13 cellular contexts compared by ENCODE assay signal in the genomic region with DNA sequence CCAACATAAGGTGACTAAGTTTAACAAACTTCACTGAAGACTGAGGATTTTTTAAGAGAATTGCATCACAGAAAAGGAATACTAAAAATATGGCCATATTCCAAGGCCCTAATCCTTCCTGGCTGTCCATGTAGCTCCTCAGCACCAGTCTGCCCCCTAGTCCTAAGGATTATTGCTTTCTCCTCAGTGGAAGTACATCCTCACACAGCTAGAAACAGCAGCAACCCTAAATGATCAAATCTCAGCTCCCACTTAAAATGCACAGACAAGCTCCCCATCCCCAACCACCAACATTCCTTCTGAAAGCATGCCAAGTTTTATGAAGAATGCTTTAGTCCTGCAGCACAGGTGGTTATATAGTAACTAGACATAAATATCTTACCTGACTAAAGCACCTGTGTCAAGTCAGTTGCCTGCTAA. TPM values are rescaled to one million over a fixed set of nuclear protein-coding genes. Genes with fewer than 3 reads are reported as not detected.
A peak's percentile ranks its signal among the peaks of the same experiment; 100 is the strongest.
DNase-seq lines count a peak whose midpoint lies in the region; ATAC-seq, FAIRE-seq and TF ChIP-seq lines count a peak whose summit lies in the region.
"Had no signal": no experiment of that assay in that cellular context is flagged by ENCODE, and none has a peak within 500 bp of the region (broad histone marks: within the 10 kb centered on the region; RNA-seq: fewer than 3 reads in every experiment).

No MANE protein-coding gene starts in this region.

- no peak overlapping the region for H2BK5ac ChIP-seq in mesenchymal stem cell (ENCODE audit: low read depth, low read length, poor library complexity, severe bottlenecking)

- H3K27me3 ChIP-seq in endothelial cell of umbilical vein (ENCODE audit: control insufficient read depth in 2 of 2, insufficient read depth in 2 of 2, low read length in 2 of 2) (no peaks in the 10 kb centered on the region), mesenchymal stem cell (ENCODE audit: control insufficient read depth in 1 of 2, insufficient read depth in 1 of 2, low read length in 2 of 2) (no peaks in the 10 kb centered on the region)

- ATAC-seq in GM18909 (IDR thresholded peaks at IDR 0.05; ENCODE audit: poor library complexity, unreplicated experiment), result no peak
- ATAC-seq: T-helper 17 cell had no signal

- no peak overlapping the region for H2AFZ ChIP-seq in endothelial cell of umbilical vein (ENCODE audit: low read depth, low read length)
- H2AFZ ChIP-seq in mesenchymal stem cell (ENCODE audit: low read depth, low read length), result no peak overlapping the region

- H4K20me1 ChIP-seq in endothelial cell of umbilical vein (replicated peaks; ENCODE audit: control insufficient read depth, extremely low read depth, insufficient read depth, low read length), result no peaks in the 10 kb centered on the region

- BruUV-seq in endothelial cell of umbilical vein (replicated peaks; lab: Mats Ljungman, UMichigan), result no TSS peak

- no peak overlapping the region for H4K8ac ChIP-seq in mesenchymal stem cell (ENCODE audit: low read length)

- peak overlapping the region; percentile 74 for H3K9ac ChIP-seq in endothelial cell of umbilical vein (replicated peaks; ENCODE audit: extremely low read depth, insufficient read depth, low read length)
- H3K9ac ChIP-seq in mesenchymal stem cell (ENCODE audit: low read length), result peak overlapping the region; percentile 75

- no peaks in the 10 kb centered on the region for H3K79me1 ChIP-seq in mesenchymal stem cell (replicated peaks; ENCODE audit: low read length, poor library complexity, severe bottlenecking)

- H3K4me3 ChIP-seq in AG04449 (ENCODE audit: low read depth, low read length) (no peak overlapping the region), endothelial cell of umbilical vein (replicated peaks in 1 of 3; ENCODE audit: insufficient read depth in 1 of 3, low read depth in 1 of 3, low read length in 3 of 3) (no peak overlapping the region), mesenchymal stem cell (ENCODE audit: insufficient read depth in 1 of 2, low read depth in 1 of 2, low read length in 2 of 2) (no peak overlapping the region)

- no peak overlapping the region for H3K23ac ChIP-seq in mesenchymal stem cell (ENCODE audit: low read length in 2 of 2)

- H3K9me3 ChIP-seq in endothelial cell of umbilical vein (replicated peaks; ENCODE audit: control insufficient read depth, insufficient read depth, low read length) (no peaks in the 10 kb centered on the region), mesenchymal stem cell (ENCODE audit: control insufficient read depth, low read length) (no peaks in the 10 kb centered on the region)

- no peak overlapping the region for H3K14ac ChIP-seq in mesenchymal stem cell (ENCODE audit: low read length in 2 of 2)

- H3K27ac ChIP-seq in endothelial cell of umbilical vein (ENCODE audit: insufficient read depth, low read depth, low read length) (peak overlapping the region; percentile 98), mesenchymal stem cell (ENCODE audit: low read length, poor library complexity, severe bottlenecking) (peak overlapping the region; percentile 12)

- H3K9me1 ChIP-seq in endothelial cell of umbilical vein (replicated peaks; ENCODE audit: control insufficient read depth, extremely low read depth, insufficient read depth, low read length), result no peaks in the 10 kb centered on the region

- peak; percentile 59 for DNase-seq in AG04449 (ENCODE audit: low read depth, low spot score)
- DNase-seq in M059J (ENCODE audit: low read depth), result peak; percentile 71
- peak; percentile 41 for DNase-seq in endothelial cell of umbilical vein (ENCODE audit: low read depth, low spot score)
- peak; percentile 39 for DNase-seq in mesenchymal stem cell
- no peak for DNase-seq in NCI-H1092 treated with DMSO at 0.1 percent for 48 hours (lab: John Stamatoyannopoulos, UW)
- DNase-seq in glomerular visceral epithelial cell (ENCODE audit: extremely low spot score), result no peak
- DNase-seq in putamen (ENCODE audit: low spot score), result no peak
- DNase-seq: activated CD8-positive, alpha-beta T cell treated with anti-CD3 and anti-CD28 coated beads, Interleukin-2, amount 10 ng/mL, durations not matched to agents 7 days and 5 days; stimulated activated CD4-positive, alpha-beta T cell treated with anti-CD3 and anti-CD28 coated beads, Interleukin-2, amount 100 ng/mL, for 24 hours; stimulated activated naive CD4-positive, alpha-beta T cell; T-helper 17 cell had no signal

- no peak overlapping the region for H2BK12ac ChIP-seq in mesenchymal stem cell (ENCODE audit: low read length in 2 of 2)

- peaks cover 37% of the 10 kb centered on the region for H3K4me1 ChIP-seq in endothelial cell of umbilical vein (ENCODE audit: control insufficient read depth, extremely low read depth, insufficient read depth, low read length)
- peaks cover 5% of the 10 kb centered on the region for H3K4me1 ChIP-seq in mesenchymal stem cell (ENCODE audit: control insufficient read depth, insufficient read depth, low read depth, low read length)

- intact Hi-C loops in endothelial cell of umbilical vein (cut with micrococcal nuclease), result no loop called here

- TF ChIP-seq POLR2A in endothelial cell of umbilical vein (IDR thresholded peaks at IDR 0.05; ENCODE audit: low read depth, low read length), result no peak

- no peak overlapping the region for H2BK120ac ChIP-seq in mesenchymal stem cell (ENCODE audit: low read depth, low read length)

- CTCF ChIA-PET in AG04449 (lab: Yijun Ruan, JAX) (interaction anchor here (0.9 to 4.3 kb wide), 9 partner anchors 9 to 181 kb away, joined by 3 to 33 read pairs (median 5); no protein-coding TSS in a partner anchor), endothelial cell of umbilical vein (lab: Charles Lee) (interaction anchor here (0.6 to 4.2 kb wide), 11 partner anchors 9 to 183 kb away, joined by 3 to 35 read pairs (median 6); a partner anchor contains a TSS)

- H3K18ac ChIP-seq in mesenchymal stem cell (ENCODE audit: low read depth in 1 of 2, low read length in 2 of 2), result no peak overlapping the region

- H2BK15ac ChIP-seq in mesenchymal stem cell (ENCODE audit: low read depth, poor library complexity, severe bottlenecking), result no peak overlapping the region

- H3K4me2 ChIP-seq in endothelial cell of umbilical vein (ENCODE audit: insufficient read depth, low read length) (no peak overlapping the region), mesenchymal stem cell (ENCODE audit: low read length, poor library complexity, severe bottlenecking) (no peak overlapping the region)

- POLR2A ChIA-PET in AG04449 (lab: Yijun Ruan, JAX), result no interaction called here
- POLR2A ChIA-PET in endothelial cell of umbilical vein (lab: Charles Lee), result no interaction called here

- no peak overlapping the region for H3K4ac ChIP-seq in mesenchymal stem cell (ENCODE audit: low read depth in 1 of 2, low read length in 2 of 2)

- no peak for TF ChIP-seq CTCF in AG04449 (IDR thresholded peaks at IDR 0.05; ENCODE audit: insufficient read depth, low read length, missing control alignments)
- no peak for TF ChIP-seq CTCF in endothelial cell of umbilical vein (IDR thresholded peaks at IDR 0.05; ENCODE audit: extremely low read depth in 1 of 2, insufficient read depth in 1 of 2, low read depth in 1 of 2, low read length in 2 of 2)

- no peaks in the 10 kb centered on the region for H3K79me2 ChIP-seq in endothelial cell of umbilical vein (ENCODE audit: control insufficient read depth, insufficient read depth, low read length)

- H3K36me3 ChIP-seq in endothelial cell of umbilical vein (ENCODE audit: control insufficient read depth in 2 of 2, extremely low read depth in 1 of 2, insufficient read depth in 2 of 2, low read length in 2 of 2) (peaks cover 0 to 4% of the 10 kb centered on the region in 2 experiments), mesenchymal stem cell (ENCODE audit: control insufficient read depth in 1 of 2, insufficient read depth in 2 of 2, low read depth in 1 of 2, low read length in 2 of 2) (no peaks in the 10 kb centered on the region)

- H2AK5ac ChIP-seq in mesenchymal stem cell (ENCODE audit: low read length, severe bottlenecking), result no peak overlapping the region

- FAIRE-seq in endothelial cell of umbilical vein (lab: Jason Lieb, UNC), result no peak

- H4K91ac ChIP-seq in mesenchymal stem cell (ENCODE audit: low read length), result no peak overlapping the region

- dilution Hi-C loops in endothelial cell of umbilical vein (cut with MboI; ENCODE audit: extremely low pct_ligation_motif_present, low sequenced_read_pairs), result no loop called here

TF ChIP-seq in endothelial cell of umbilical vein, 7 proteins besides CTCF, POLR2A, EP300 and RAD21:
- TF ChIP-seq POLR2AphosphoS5 (IDR thresholded peaks at IDR 0.05; ENCODE audit: insufficient read depth, low read depth, low read length), result no peak
- no peak for TF ChIP-seq FOS (IDR thresholded peaks at IDR 0.05; ENCODE audit: borderline replicate concordance, insufficient read depth, low read length)
- no peak for TF ChIP-seq EZH2 (IDR thresholded peaks at IDR 0.05; ENCODE audit: borderline replicate concordance, low read depth, low read length, severe bottlenecking)
- no peak for TF ChIP-seq MYC (IDR thresholded peaks at IDR 0.05; ENCODE audit: low read depth, low read length)
- TF ChIP-seq, protein P1, sequence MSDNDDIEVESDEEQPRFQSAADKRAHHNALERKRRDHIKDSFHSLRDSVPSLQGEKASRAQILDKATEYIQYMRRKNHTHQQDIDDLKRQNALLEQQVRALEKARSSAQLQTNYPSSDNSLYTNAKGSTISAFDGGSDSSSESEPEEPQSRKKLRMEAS (IDR thresholded peaks at IDR 0.05; ENCODE audit: insufficient read depth, insufficient read length), result no peak

RNA-seq across cellular contexts. Expression of a gene that starts 14.7 kb away (rescaled TPM):
- total RNA-seq in M059J (2014; rRNA removed; shearing (Covaris generic)), result 11.6 and 19.4 TPM in 2 replicates
- 17.7 and 35.9 TPM in 2 replicates for total RNA-seq in endothelial cell of umbilical vein
- polyA plus RNA-seq in endothelial cell of umbilical vein, result 11.3 and 13.2 TPM in 2 replicates
- 9.4 and 9.9 TPM in 2 replicates for polyA plus RNA-seq in endothelial cell of umbilical vein (2011; cell fraction: cytosol; rRNA removed)
- polyA plus RNA-seq in endothelial cell of umbilical vein (2011; cell fraction: nucleus; rRNA removed), result 44.5 and 49.7 TPM in 2 replicates
- polyA plus RNA-seq in endothelial cell of umbilical vein (2012), result 19.5 and 21.1 TPM in 2 replicates
- polyA minus RNA-seq in endothelial cell of umbilical vein, result 11.9 and 23.9 TPM in 2 replicates
- not detected for polyA minus RNA-seq in endothelial cell of umbilical vein (2011; cell fraction: cytosol; rRNA and poly(A)+ RNA removed)
- 35.4 and 40.4 TPM in 2 replicates for polyA minus RNA-seq in endothelial cell of umbilical vein (2011; cell fraction: nucleus; rRNA and poly(A)+ RNA removed)
- 6.9 TPM for polyA plus RNA-seq in mesenchymal stem cell (2013, experiment 1 of 2)
- 6.5 TPM for polyA plus RNA-seq in mesenchymal stem cell (2013, experiment 2 of 2)
- total RNA-seq: activated CD8-positive, alpha-beta T cell treated with anti-CD3 and anti-CD28 coated beads, Interleukin-2, amount 10 ng/mL, durations not matched to agents 7 days and 5 days; G401 had no signal

Comparison
In these comparisons a context has a peak if more than half of its experiments do, and no peak if none do; other contexts are left out.
1. DNase-seq: peak in AG04449 (single experiment), M059J (single experiment), endothelial cell of umbilical vein (single experiment) and mesenchymal stem cell (single experiment); none in NCI-H1092 treated with DMSO at 0.1 percent for 48 hours (single experiment), glomerular visceral epithelial cell (single experiment) and putamen (single experiment).